ENCODE assay signal across 1 cellular context in the genomic region with DNA sequence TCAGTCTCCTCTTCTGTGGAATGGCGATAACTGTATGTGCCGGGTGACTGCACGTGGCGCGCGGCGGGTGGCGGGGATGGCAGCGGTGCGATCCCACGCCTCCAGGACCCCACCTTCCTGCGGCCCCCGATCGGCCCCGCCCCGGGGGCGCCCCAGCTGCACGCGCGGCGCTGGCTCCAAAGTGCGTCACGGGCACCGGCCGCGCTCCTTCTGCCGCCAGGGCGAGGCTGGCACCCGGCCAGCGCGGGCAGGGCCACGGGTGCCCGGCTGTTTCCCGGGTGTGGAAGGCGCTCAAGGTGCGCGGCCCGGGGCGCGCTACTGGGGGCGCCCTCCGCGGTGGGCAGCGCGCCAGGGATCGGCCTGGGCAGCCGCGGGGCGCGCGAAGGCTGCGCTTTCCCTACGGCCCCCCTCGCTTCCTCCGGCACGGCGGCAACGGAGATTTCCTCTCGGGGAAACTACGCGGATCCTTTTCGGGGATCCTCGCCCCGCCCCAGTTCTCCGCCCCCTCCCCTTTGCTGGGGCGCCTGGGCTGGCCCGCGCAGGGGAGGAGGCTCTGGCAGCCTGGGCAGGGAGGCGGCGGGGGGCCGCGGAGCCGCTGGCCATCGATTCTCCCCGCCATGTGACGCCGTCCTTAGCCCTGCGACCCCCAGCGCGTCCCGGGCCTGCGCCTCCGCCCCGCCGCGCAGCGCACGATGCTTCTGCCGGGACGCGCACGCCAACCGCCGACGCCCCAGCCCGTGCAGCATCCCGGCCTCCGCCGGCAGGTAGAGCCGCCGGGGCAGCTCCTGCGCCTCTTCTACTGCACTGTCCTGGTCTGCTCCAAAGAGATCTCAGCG.
TF ChIP-seq lines count a peak whose summit lies in the region.

A gene with protein sequence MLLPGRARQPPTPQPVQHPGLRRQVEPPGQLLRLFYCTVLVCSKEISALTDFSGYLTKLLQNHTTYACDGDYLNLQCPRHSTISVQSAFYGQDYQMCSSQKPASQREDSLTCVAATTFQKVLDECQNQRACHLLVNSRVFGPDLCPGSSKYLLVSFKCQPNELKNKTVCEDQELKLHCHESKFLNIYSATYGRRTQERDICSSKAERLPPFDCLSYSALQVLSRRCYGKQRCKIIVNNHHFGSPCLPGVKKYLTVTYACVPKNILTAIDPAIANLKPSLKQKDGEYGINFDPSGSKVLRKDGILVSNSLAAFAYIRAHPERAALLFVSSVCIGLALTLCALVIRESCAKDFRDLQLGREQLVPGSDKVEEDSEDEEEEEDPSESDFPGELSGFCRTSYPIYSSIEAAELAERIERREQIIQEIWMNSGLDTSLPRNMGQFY (plus strand): TSS at position 545 of the 836 bp plus-strand sequence. CDS start 148 bp downstream, at position 693.

TF ChIP-seq in HepG2, 621 proteins besides CTCF, POLR2A, EP300 and RAD21 (continued from another document):
- no peak for TF ChIP-seq ZNF337 (CRISPR knock-in tag; IDR thresholded peaks at IDR 0.05; ENCODE audit: borderline replicate concordance, low read depth)
- no peak for TF ChIP-seq SNAPC2 (CRISPR knock-in tag; IDR thresholded peaks at IDR 0.05)
- no peak for TF ChIP-seq BRD4 (CRISPR knock-in tag; IDR thresholded peaks at IDR 0.05)
- 0 out of 2 replicates have a peak, but pooled peaks have one; percentile 26 for TF ChIP-seq ZNF772 (CRISPR knock-in tag; IDR thresholded peaks at IDR 0.05)
- no peak for TF ChIP-seq NAIF1 (CRISPR knock-in tag; IDR thresholded peaks at IDR 0.05; ENCODE audit: borderline replicate concordance)
- TF ChIP-seq ATF7-NPFF (CRISPR knock-in tag; IDR thresholded peaks at IDR 0.05; ENCODE audit: low read depth), result no peak
- no peak for TF ChIP-seq GTF3A (CRISPR knock-in tag; conservative IDR thresholded peaks at IDR 0.05)
- no peak for TF ChIP-seq SYNCRIP (IDR thresholded peaks at IDR 0.05; ENCODE audit: insufficient read depth, low read depth, low read length)
- TF ChIP-seq ATF1 (CRISPR knock-in tag; IDR thresholded peaks at IDR 0.05), result no peak
- peak; percentile 68; the same call in 1 of the 2 replicates for TF ChIP-seq ZNF552 (CRISPR knock-in tag; IDR thresholded peaks at IDR 0.05; ENCODE audit: borderline replicate concordance)
TF ChIP-seq in HepG2: peak in this region for 15.
